In the genomic region with DNA sequence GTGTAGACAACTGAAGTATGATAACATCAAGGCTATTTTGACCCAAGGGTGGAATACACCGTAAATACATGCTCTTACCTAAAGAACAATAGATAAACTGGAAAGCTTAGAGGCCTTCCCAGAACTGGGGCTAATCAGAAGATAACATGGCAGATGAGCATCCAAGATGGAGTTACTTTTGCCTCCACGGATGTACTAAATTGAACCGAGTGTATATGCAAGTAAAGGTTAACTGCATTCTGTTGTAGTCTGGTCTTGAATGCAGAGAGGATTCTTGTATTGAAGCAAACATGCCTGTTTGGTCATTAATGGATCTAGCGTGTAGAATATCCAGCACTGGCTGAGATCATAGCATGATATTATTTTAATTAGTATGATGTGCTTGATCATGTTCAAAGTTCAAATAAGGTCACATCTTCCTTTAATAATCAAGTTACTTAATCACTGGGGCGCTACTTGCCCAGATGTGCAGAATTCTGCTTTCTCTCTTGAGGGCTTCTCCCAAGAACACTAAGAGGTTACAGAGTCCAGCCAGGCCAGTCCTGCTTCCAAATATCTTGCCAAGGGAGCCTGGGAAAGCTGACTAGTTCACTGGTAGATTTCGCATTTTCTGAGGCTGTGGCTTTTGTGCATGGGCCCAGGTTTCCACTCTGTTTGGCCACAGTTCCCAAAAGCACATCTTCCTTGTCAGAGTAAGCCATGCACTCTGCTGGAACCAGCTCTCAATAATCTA, we compare ENCODE assay signal across 20 cellular contexts.
"Had no signal": no experiment of that assay in that cellular context is flagged by ENCODE, and none has a peak within 500 bp of the region (broad histone marks: within the 10 kb centered on the region; RNA-seq: fewer than 3 reads in every experiment).

No MANE protein-coding gene starts in this region.

- H3K9me3 ChIP-seq: esophagus squamous epithelium, gastrocnemius medialis, mucosa of descending colon, ovary, right lobe of liver, spleen, testis, tibial nerve, upper lobe of right lung, vagina had no signal

- H3K4me1 ChIP-seq: gastrocnemius medialis, right lobe of liver, spleen, testis, tibial nerve, upper lobe of right lung, vagina had no signal

- ATAC-seq: effector memory CD8-positive, alpha-beta T cell; gastrocnemius medialis; mucosa of descending colon; naive thymus-derived CD8-positive, alpha-beta T cell; right lobe of liver; stimulated activated naive B cell treated with anti-CD40 and anti-IgM and Interleukin-4, amounts not matched to agents 10 μg/mL and 1 μg/mL and 100 μg/mL, for 72 hours; stimulated activated naive CD8-positive, alpha-beta T cell treated with anti-CD3 and anti-CD28 coated beads, Interleukin-15, amount 100 ng/mL, for 72 hours; upper lobe of right lung had no signal

- H3K27me3 ChIP-seq: esophagus squamous epithelium, gastrocnemius medialis, ovary, right lobe of liver, testis, tibial nerve, upper lobe of right lung, vagina had no signal

- H3K4me3 ChIP-seq: esophagus squamous epithelium, gastrocnemius medialis, mucosa of descending colon, ovary, right lobe of liver, spleen, testis, tibial nerve, upper lobe of right lung, vagina had no signal

- DNase-seq: effector memory CD8-positive, alpha-beta T cell; esophagus squamous epithelium; gastrocnemius medialis; islet precursor cell; left cardiac atrium; mucosa of descending colon; naive thymus-derived CD8-positive, alpha-beta T cell; ovary; right lobe of liver; spleen; stimulated activated CD4-positive, alpha-beta T cell treated with anti-CD3 and anti-CD28 coated beads, Interleukin-15, amount 100 ng/mL, for 24 hours; stimulated activated CD4-positive, alpha-beta T cell treated with anti-CD3 and anti-CD28 coated beads, Interleukin-1b, Interleukin-23, amount 100 ng/mL, for 48 hours; stimulated activated CD4-positive, alpha-beta T cell treated with anti-CD3 and anti-CD28 coated beads, Interleukin-4, amount 100 ng/mL, for 24 hours; stimulated activated naive B cell treated with anti-CD40 and anti-IgM and Interleukin-4, amounts not matched to agents 10 μg/mL and 1 μg/mL and 100 μg/mL, for 72 hours; stimulated activated naive CD8-positive, alpha-beta T cell treated with anti-CD3 and anti-CD28 coated beads, Interleukin-15, amount 100 ng/mL, for 72 hours; testis; upper lobe of right lung had no signal

- H3K27ac ChIP-seq: epithelial cell of prostate, esophagus squamous epithelium, gastrocnemius medialis, ovary, right lobe of liver, testis, tibial nerve, upper lobe of right lung, vagina had no signal

- H3K36me3 ChIP-seq: esophagus squamous epithelium, gastrocnemius medialis, ovary, right lobe of liver, spleen, tibial nerve, upper lobe of right lung, vagina had no signal
